In the genomic region with DNA sequence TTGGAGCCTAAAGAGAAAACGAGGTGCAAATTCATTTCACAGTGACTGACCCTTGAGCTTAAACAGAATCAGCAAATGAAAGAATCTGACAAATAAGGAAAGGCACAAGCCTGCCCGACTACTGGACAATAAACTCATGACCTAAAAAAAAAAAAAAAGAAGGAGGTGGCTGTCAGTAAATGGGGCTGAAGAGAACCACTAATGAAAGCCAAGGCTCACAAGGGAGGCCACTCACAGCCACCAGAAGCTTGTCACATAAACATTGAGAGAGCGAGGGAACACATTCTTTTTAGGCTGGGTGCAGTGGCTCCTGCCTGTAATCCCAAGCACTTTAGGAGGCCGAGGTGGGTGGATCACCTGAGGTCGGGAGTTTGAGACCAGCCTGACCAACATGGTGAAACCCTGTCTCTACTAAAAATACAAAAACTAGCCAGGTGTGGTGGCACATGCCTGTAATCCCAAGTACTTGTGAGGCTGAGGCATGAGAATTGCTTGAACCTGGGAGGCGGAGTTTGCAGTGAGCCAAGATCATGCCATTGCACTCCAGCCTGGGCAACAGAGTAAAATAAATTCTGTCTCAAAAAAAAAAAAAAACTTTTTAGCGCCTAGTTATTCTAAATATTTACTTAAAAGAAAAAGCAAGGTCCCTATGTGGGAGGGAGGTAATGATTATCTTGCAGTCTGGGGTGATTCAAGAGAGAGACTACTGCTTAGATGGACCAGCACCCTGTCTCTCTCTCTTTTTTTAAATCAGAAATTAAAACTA, we compare ENCODE assay signal across 1 cellular context.
A peak's percentile ranks its signal among the peaks of the same experiment; 100 is the strongest.
TF ChIP-seq lines count a peak whose summit lies in the region.
"Not testable (repeated sequence)": the region's sequence is repeated elsewhere in the genome, so short reads cannot be mapped to it uniquely, and the experiment has no call there.

No MANE protein-coding gene starts in this region.

TF ChIP-seq in HepG2, 621 proteins besides CTCF, POLR2A, EP300 and RAD21 (continued from another document and continues in another):
- 0 out of 2 replicates have a peak, but pooled peaks have one; percentile 66 for TF ChIP-seq ZNF101 (CRISPR knock-in tag; IDR thresholded peaks at IDR 0.05; ENCODE audit: borderline replicate concordance, low read depth)
- 0 out of 2 replicates have a peak, but pooled peaks have one; percentile 24 for TF ChIP-seq ZNF878 (CRISPR knock-in tag; IDR thresholded peaks at IDR 0.05)
- TF ChIP-seq ZNF605 (CRISPR knock-in tag; IDR thresholded peaks at IDR 0.05): peak; percentile 76; the same call in 1 of the 2 replicates
- TF ChIP-seq KAT7 (CRISPR knock-in tag; IDR thresholded peaks at IDR 0.05; ENCODE audit: borderline replicate concordance): peak; percentile 40; the same call in 1 of the 2 replicates
- 0 out of 2 replicates have a peak, but pooled peaks have one; percentile 24 for TF ChIP-seq YEATS4 (CRISPR knock-in tag; IDR thresholded peaks at IDR 0.05; ENCODE audit: borderline replicate concordance)
- TF ChIP-seq SP5 (CRISPR knock-in tag; IDR thresholded peaks at IDR 0.05; ENCODE audit: borderline replicate concordance, low read depth): peak; percentile 61; the same call in 1 of the 2 replicates
- peak; percentile 85 for TF ChIP-seq NCOA2 (CRISPR knock-in tag; IDR thresholded peaks at IDR 0.05)
- TF ChIP-seq, protein P1, sequence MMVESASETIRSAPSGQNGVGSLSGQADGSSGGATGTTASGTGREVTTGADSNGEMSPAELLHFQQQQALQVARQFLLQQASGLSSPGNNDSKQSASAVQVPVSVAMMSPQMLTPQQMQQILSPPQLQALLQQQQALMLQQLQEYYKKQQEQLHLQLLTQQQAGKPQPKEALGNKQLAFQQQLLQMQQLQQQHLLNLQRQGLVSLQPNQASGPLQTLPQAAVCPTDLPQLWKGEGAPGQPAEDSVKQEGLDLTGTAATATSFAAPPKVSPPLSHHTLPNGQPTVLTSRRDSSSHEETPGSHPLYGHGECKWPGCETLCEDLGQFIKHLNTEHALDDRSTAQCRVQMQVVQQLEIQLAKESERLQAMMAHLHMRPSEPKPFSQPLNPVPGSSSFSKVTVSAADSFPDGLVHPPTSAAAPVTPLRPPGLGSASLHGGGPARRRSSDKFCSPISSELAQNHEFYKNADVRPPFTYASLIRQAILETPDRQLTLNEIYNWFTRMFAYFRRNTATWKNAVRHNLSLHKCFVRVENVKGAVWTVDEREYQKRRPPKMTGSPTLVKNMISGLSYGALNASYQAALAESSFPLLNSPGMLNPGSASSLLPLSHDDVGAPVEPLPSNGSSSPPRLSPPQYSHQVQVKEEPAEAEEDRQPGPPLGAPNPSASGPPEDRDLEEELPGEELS (CRISPR knock-in tag; IDR thresholded peaks at IDR 0.05): peak; percentile 61; the same call in 1 of the 2 replicates
- peak; percentile 27; the same call in 1 of the 2 replicates for TF ChIP-seq HDAC1 (CRISPR knock-in tag; IDR thresholded peaks at IDR 0.05)
- TF ChIP-seq, protein P2, sequence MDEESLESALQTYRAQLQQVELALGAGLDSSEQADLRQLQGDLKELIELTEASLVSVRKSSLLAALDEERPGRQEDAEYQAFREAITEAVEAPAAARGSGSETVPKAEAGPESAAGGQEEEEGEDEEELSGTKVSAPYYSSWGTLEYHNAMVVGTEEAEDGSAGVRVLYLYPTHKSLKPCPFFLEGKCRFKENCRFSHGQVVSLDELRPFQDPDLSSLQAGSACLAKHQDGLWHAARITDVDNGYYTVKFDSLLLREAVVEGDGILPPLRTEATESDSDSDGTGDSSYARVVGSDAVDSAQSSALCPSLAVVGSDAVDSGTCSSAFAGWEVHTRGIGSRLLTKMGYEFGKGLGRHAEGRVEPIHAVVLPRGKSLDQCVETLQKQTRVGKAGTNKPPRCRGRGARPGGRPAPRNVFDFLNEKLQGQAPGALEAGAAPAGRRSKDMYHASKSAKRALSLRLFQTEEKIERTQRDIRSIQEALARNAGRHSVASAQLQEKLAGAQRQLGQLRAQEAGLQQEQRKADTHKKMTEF (CRISPR knock-in tag; IDR thresholded peaks at IDR 0.05): peak; percentile 77; the same call in 1 of the 2 replicates
- TF ChIP-seq, protein P3, sequence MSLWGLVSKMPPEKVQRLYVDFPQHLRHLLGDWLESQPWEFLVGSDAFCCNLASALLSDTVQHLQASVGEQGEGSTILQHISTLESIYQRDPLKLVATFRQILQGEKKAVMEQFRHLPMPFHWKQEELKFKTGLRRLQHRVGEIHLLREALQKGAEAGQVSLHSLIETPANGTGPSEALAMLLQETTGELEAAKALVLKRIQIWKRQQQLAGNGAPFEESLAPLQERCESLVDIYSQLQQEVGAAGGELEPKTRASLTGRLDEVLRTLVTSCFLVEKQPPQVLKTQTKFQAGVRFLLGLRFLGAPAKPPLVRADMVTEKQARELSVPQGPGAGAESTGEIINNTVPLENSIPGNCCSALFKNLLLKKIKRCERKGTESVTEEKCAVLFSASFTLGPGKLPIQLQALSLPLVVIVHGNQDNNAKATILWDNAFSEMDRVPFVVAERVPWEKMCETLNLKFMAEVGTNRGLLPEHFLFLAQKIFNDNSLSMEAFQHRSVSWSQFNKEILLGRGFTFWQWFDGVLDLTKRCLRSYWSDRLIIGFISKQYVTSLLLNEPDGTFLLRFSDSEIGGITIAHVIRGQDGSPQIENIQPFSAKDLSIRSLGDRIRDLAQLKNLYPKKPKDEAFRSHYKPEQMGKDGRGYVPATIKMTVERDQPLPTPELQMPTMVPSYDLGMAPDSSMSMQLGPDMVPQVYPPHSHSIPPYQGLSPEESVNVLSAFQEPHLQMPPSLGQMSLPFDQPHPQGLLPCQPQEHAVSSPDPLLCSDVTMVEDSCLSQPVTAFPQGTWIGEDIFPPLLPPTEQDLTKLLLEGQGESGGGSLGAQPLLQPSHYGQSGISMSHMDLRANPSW (CRISPR knock-in tag; IDR thresholded peaks at IDR 0.05; ENCODE audit: borderline replicate concordance): peak; percentile 36; the same call in 1 of the 2 replicates
- 0 out of 2 replicates have a peak, but pooled peaks have one; percentile 22 for TF ChIP-seq HNF4A (CRISPR knock-in tag; IDR thresholded peaks at IDR 0.05)
- peak; percentile 51; the same call in 1 of the 2 replicates for TF ChIP-seq MTA1 (CRISPR knock-in tag; IDR thresholded peaks at IDR 0.05; ENCODE audit: borderline replicate concordance)
- TF ChIP-seq ARNTL (CRISPR knock-in tag; IDR thresholded peaks at IDR 0.05): peak; percentile 63; the same call in 1 of the 2 replicates
- TF ChIP-seq TBX2 (CRISPR knock-in tag; IDR thresholded peaks at IDR 0.05; ENCODE audit: borderline replicate concordance): peak; percentile 89
- TF ChIP-seq AHR (CRISPR knock-in tag; IDR thresholded peaks at IDR 0.05): 0 out of 2 replicates have a peak, but pooled peaks have one; percentile 46
- not testable (repeated sequence) for TF ChIP-seq LCORL (IDR thresholded peaks at IDR 0.05)
- TF ChIP-seq LCORL (CRISPR knock-in tag; IDR thresholded peaks at IDR 0.05): peak; percentile 35; the same call in 1 of the 2 replicates
- TF ChIP-seq, protein P4, sequence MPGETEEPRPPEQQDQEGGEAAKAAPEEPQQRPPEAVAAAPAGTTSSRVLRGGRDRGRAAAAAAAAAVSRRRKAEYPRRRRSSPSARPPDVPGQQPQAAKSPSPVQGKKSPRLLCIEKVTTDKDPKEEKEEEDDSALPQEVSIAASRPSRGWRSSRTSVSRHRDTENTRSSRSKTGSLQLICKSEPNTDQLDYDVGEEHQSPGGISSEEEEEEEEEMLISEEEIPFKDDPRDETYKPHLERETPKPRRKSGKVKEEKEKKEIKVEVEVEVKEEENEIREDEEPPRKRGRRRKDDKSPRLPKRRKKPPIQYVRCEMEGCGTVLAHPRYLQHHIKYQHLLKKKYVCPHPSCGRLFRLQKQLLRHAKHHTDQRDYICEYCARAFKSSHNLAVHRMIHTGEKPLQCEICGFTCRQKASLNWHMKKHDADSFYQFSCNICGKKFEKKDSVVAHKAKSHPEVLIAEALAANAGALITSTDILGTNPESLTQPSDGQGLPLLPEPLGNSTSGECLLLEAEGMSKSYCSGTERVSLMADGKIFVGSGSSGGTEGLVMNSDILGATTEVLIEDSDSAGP (CRISPR knock-in tag; IDR thresholded peaks at IDR 0.05; ENCODE audit: borderline replicate concordance): peak; percentile 24; the same call in 1 of the 2 replicates
- peak; percentile 83 for TF ChIP-seq MED1 (CRISPR knock-in tag; IDR thresholded peaks at IDR 0.05)
- TF ChIP-seq, protein P5, sequence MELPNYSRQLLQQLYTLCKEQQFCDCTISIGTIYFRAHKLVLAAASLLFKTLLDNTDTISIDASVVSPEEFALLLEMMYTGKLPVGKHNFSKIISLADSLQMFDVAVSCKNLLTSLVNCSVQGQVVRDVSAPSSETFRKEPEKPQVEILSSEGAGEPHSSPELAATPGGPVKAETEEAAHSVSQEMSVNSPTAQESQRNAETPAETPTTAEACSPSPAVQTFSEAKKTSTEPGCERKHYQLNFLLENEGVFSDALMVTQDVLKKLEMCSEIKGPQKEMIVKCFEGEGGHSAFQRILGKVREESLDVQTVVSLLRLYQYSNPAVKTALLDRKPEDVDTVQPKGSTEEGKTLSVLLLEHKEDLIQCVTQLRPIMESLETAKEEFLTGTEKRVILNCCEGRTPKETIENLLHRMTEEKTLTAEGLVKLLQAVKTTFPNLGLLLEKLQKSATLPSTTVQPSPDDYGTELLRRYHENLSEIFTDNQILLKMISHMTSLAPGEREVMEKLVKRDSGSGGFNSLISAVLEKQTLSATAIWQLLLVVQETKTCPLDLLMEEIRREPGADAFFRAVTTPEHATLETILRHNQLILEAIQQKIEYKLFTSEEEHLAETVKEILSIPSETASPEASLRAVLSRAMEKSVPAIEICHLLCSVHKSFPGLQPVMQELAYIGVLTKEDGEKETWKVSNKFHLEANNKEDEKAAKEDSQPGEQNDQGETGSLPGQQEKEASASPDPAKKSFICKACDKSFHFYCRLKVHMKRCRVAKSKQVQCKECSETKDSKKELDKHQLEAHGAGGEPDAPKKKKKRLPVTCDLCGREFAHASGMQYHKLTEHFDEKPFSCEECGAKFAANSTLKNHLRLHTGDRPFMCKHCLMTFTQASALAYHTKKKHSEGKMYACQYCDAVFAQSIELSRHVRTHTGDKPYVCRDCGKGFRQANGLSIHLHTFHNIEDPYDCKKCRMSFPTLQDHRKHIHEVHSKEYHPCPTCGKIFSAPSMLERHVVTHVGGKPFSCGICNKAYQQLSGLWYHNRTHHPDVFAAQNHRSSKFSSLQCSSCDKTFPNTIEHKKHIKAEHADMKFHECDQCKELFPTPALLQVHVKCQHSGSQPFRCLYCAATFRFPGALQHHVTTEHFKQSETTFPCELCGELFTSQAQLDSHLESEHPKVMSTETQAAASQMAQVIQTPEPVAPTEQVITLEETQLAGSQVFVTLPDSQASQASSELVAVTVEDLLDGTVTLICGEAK (IDR thresholded peaks at IDR 0.05): peak; percentile 79
- TF ChIP-seq, protein P5 (CRISPR knock-in tag; IDR thresholded peaks at IDR 0.05): peak; percentile 99
- TF ChIP-seq MEF2D (CRISPR knock-in tag; IDR thresholded peaks at IDR 0.05): 0 out of 2 replicates have a peak, but pooled peaks have one; percentile 27
- TF ChIP-seq FOXA3 (CRISPR knock-in tag; IDR thresholded peaks at IDR 0.05): peak; percentile 76
- TF ChIP-seq GATAD2A (CRISPR knock-in tag; IDR thresholded peaks at IDR 0.05): peak; percentile 86
- TF ChIP-seq, protein P6, sequence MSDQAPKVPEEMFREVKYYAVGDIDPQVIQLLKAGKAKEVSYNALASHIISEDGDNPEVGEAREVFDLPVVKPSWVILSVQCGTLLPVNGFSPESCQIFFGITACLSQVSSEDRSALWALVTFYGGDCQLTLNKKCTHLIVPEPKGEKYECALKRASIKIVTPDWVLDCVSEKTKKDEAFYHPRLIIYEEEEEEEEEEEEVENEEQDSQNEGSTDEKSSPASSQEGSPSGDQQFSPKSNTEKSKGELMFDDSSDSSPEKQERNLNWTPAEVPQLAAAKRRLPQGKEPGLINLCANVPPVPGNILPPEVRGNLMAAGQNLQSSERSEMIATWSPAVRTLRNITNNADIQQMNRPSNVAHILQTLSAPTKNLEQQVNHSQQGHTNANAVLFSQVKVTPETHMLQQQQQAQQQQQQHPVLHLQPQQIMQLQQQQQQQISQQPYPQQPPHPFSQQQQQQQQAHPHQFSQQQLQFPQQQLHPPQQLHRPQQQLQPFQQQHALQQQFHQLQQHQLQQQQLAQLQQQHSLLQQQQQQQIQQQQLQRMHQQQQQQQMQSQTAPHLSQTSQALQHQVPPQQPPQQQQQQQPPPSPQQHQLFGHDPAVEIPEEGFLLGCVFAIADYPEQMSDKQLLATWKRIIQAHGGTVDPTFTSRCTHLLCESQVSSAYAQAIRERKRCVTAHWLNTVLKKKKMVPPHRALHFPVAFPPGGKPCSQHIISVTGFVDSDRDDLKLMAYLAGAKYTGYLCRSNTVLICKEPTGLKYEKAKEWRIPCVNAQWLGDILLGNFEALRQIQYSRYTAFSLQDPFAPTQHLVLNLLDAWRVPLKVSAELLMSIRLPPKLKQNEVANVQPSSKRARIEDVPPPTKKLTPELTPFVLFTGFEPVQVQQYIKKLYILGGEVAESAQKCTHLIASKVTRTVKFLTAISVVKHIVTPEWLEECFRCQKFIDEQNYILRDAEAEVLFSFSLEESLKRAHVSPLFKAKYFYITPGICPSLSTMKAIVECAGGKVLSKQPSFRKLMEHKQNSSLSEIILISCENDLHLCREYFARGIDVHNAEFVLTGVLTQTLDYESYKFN (CRISPR knock-in tag; conservative IDR thresholded peaks at IDR 0.05): peak; percentile 89
- TF ChIP-seq ZNF788 (CRISPR knock-in tag; IDR thresholded peaks at IDR 0.05; ENCODE audit: borderline replicate concordance): peak; percentile 55; the same call in 1 of the 2 replicates
- peak; percentile 82 for TF ChIP-seq SALL1 (CRISPR knock-in tag; IDR thresholded peaks at IDR 0.05)
- TF ChIP-seq, protein P7, sequence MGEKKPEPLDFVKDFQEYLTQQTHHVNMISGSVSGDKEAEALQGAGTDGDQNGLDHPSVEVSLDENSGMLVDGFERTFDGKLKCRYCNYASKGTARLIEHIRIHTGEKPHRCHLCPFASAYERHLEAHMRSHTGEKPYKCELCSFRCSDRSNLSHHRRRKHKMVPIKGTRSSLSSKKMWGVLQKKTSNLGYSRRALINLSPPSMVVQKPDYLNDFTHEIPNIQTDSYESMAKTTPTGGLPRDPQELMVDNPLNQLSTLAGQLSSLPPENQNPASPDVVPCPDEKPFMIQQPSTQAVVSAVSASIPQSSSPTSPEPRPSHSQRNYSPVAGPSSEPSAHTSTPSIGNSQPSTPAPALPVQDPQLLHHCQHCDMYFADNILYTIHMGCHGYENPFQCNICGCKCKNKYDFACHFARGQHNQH (CRISPR knock-in tag; IDR thresholded peaks at IDR 0.05): 0 out of 2 replicates have a peak, but pooled peaks have one; percentile 30
